Comparison of ENCODE assay signal across 16 cellular contexts in the genomic region with DNA sequence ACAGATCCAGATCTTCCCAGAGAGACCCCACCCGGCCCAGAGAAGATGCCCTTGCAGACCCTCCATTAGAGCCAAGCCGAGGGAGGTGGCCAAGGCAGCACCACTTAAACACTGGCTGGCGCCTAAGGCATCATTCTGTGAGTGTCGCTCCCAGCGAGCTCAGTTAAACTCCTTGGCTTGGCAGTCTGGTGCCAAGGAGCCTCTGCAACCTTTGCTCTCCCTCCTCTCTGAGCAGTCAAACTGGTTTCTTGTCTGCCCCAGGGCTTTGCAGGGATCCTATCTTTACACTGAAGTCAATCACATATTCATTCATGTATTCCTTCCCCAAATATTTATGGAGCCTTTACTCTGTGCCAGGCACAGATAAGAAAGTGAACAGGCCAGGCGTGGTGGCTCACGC. TPM values are rescaled to one million over a fixed set of nuclear protein-coding genes. Genes with fewer than 3 reads are reported as not detected.
DNase-seq lines count a peak whose midpoint lies in the region; ATAC-seq, FAIRE-seq and TF ChIP-seq lines count a peak whose summit lies in the region.
"Had no signal": no experiment of that assay in that cellular context is flagged by ENCODE, and none has a peak within 500 bp of the region (broad histone marks: within the 10 kb centered on the region; RNA-seq: fewer than 3 reads in every experiment).

No MANE protein-coding gene starts in this region.

- no peak for FAIRE-seq in small intestine (lab: Jason Lieb, UNC)
- FAIRE-seq: G401.6, GM19239 had no signal

- H2AFZ ChIP-seq in IMR-90 (replicated peaks; ENCODE audit: low read length, poor library complexity), result no peak overlapping the region

- no peak overlapping the region for H3K4ac ChIP-seq in IMR-90 (ENCODE audit: low read depth, low read length)

- no peak for TF ChIP-seq RAD21 in IMR-90 (IDR thresholded peaks at IDR 0.05; ENCODE audit: low read length)

- H2BK5ac ChIP-seq in IMR-90 (ENCODE audit: low read depth, low read length, poor library complexity, severe bottlenecking), result no peak overlapping the region

- no peak overlapping the region for H3K4me3 ChIP-seq in IMR-90 (ENCODE audit: insufficient read depth, low read depth, low read length)
- no peak overlapping the region for H3K4me3 ChIP-seq in ascending aorta
- H3K4me3 ChIP-seq in left lung, result no peak overlapping the region
- H3K4me3 ChIP-seq in small intestine (ENCODE audit: low read depth in 1 of 2, low read length in 2 of 2), result no peak overlapping the region

- ATAC-seq in IMR-90 (ENCODE audit: low read depth) (no peak), left lung (peak; percentile 39), GM18502 (IDR thresholded peaks at IDR 0.05; ENCODE audit: poor library complexity, unreplicated experiment) (no peak)
- ATAC-seq: stimulated activated naive CD8-positive, alpha-beta T cell treated with anti-CD3 and anti-CD28 coated beads, Interleukin-15, Interleukin-2, amounts not matched to agents 100 U/mL and 50 U/mL, for 24 hours had no signal

- H3K14ac ChIP-seq in IMR-90 (replicated peaks; ENCODE audit: low read depth, low read length), result no peak overlapping the region

- intact Hi-C loops in IMR-90 (cut with micrococcal nuclease), result no loop called here
- intact Hi-C loops in ascending aorta (cut with DNase I), result no loop called here
- intact Hi-C loops in left lung (cut with DNase I), result no loop called here

- TF ChIP-seq CTCF in IMR-90 (conservative IDR thresholded peaks at IDR 0.05; ENCODE audit: low read depth, low read length), result no peak
- TF ChIP-seq CTCF in ascending aorta (IDR thresholded peaks at IDR 0.05), result no peak
- no peak for TF ChIP-seq CTCF in left lung (IDR thresholded peaks at IDR 0.05)

- no TSS peak for BruUV-seq in IMR-90 (replicated peaks; lab: Mats Ljungman, UMichigan)

- H2AK5ac ChIP-seq in IMR-90 (ENCODE audit: low read depth, low read length), result peak overlapping the region; percentile 38; the same call in 1 of the 2 replicates

- no peak overlapping the region for H3K56ac ChIP-seq in IMR-90 (ENCODE audit: extremely low read depth, insufficient read depth, low read length)

- no peaks in the 10 kb centered on the region for H3K27me3 ChIP-seq in IMR-90 (ENCODE audit: control insufficient read depth, insufficient read depth, low read length)
- H3K27me3 ChIP-seq in ascending aorta, result no peaks in the 10 kb centered on the region
- no peaks in the 10 kb centered on the region for H3K27me3 ChIP-seq in left lung
- H3K27me3 ChIP-seq in small intestine (ENCODE audit: control insufficient read depth in 2 of 2, insufficient read depth in 2 of 2, low read length in 2 of 2), result no peaks in the 10 kb centered on the region

- H3K4me1 ChIP-seq in IMR-90 (ENCODE audit: control insufficient read depth, insufficient read depth, low read length) (peaks cover 20% of the 10 kb centered on the region), ascending aorta (peaks cover 14 to 32% of the 10 kb centered on the region in 2 donors), left lung (peaks cover 3 to 57% of the 10 kb centered on the region in 2 donors), small intestine (ENCODE audit: control insufficient read depth in 2 of 2, insufficient read depth in 1 of 2, low read depth in 1 of 2, low read length in 1 of 2) (peaks cover 9 to 31% of the 10 kb centered on the region in 2 donors)

- H3K18ac ChIP-seq in IMR-90 (ENCODE audit: low read depth, low read length), result no peak overlapping the region

- in situ Hi-C loops in IMR-90 (cut with MboI; ENCODE audit: low sequenced_read_pairs), result no loop called here

- peaks cover 24% of the 10 kb centered on the region for H3K9me1 ChIP-seq in IMR-90 (ENCODE audit: insufficient read depth, low read length)

- DNase-seq in IMR-90, result no peak
- no peak for DNase-seq in ascending aorta (ENCODE audit: low spot score in 2 of 2)
- DNase-seq in left lung, result no peak
- peak; percentile 96 for DNase-seq in small intestine
- no peak for DNase-seq in amniotic stem cell (lab: John Stamatoyannopoulos, UW)
- DNase-seq in MV-4-11 (lab: John Stamatoyannopoulos, UW), result no peak
- DNase-seq in NCI-H1436 treated with DMSO at 0.1 percent for 48 hours (lab: John Stamatoyannopoulos, UW), result no peak
- DNase-seq: activated CD8-positive, alpha-beta memory T cell treated with anti-CD3 and anti-CD28 coated beads, Interleukin-2, amount 50 U/mL, for 4 hours; CD4-positive, CD25-positive, alpha-beta regulatory T cell; erythroblast; GOT3; KBM-7; stimulated activated naive CD8-positive, alpha-beta T cell treated with anti-CD3 and anti-CD28 coated beads, Interleukin-15, Interleukin-2, amounts not matched to agents 100 U/mL and 50 U/mL, for 24 hours had no signal

- H4K5ac ChIP-seq in IMR-90 (ENCODE audit: low read depth, low read length), result no peak overlapping the region

- no peak overlapping the region for H2BK120ac ChIP-seq in IMR-90 (ENCODE audit: low read depth, low read length)

- H3K36me3 ChIP-seq in IMR-90 (ENCODE audit: control insufficient read depth, insufficient read depth, low read length), result no peaks in the 10 kb centered on the region
- no peaks in the 10 kb centered on the region for H3K36me3 ChIP-seq in ascending aorta
- H3K36me3 ChIP-seq in left lung, result peaks cover 0 to 4% of the 10 kb centered on the region in 2 donors
- no peaks in the 10 kb centered on the region for H3K36me3 ChIP-seq in small intestine (ENCODE audit: control insufficient read depth in 2 of 2, insufficient read depth in 2 of 2, low read length in 2 of 2)

- CTCF ChIA-PET in IMR-90 (lab: Yijun Ruan, JAX), result interaction anchor here (0.6 to 0.7 kb wide), 2 partner anchors 32 to 157 kb away, joined by 4 to 5 read pairs; no protein-coding TSS in a partner anchor

- H3K9me3 ChIP-seq in IMR-90 (ENCODE audit: control insufficient read depth, insufficient read depth, low read length), result no peaks in the 10 kb centered on the region
- H3K9me3 ChIP-seq in ascending aorta, result no peaks in the 10 kb centered on the region
- no peaks in the 10 kb centered on the region for H3K9me3 ChIP-seq in left lung
- no peaks in the 10 kb centered on the region for H3K9me3 ChIP-seq in small intestine (ENCODE audit: control insufficient read depth, low read depth)

- H4K8ac ChIP-seq in IMR-90 (ENCODE audit: low read depth in 2 of 2, low read length in 2 of 2), result no peak overlapping the region

- no peak overlapping the region for H3K9ac ChIP-seq in IMR-90 (ENCODE audit: low read depth, low read length)

- H2AK9ac ChIP-seq in IMR-90 (replicated peaks; ENCODE audit: low read depth, low read length, poor library complexity), result no peak overlapping the region

- H3K27ac ChIP-seq in IMR-90 (ENCODE audit: insufficient read depth, low read length) (no peak overlapping the region), ascending aorta (peak overlapping the region; percentile 85 to 91), left lung (no peak overlapping the region), small intestine (ENCODE audit: low read depth in 1 of 2, low read length in 1 of 2) (peak overlapping the region; percentile 79 to 82)

- H3K4me2 ChIP-seq in IMR-90 (ENCODE audit: low read depth, low read length), result no peak overlapping the region

- dilution Hi-C loops in IMR-90 (cut with HindIII; ENCODE audit: low sequenced_read_pairs, unreplicated experiment), result no loop called here

- POLR2A ChIA-PET in IMR-90 (lab: Charles Lee; ENCODE audit: unreplicated experiment), result no interaction called here

- H4K91ac ChIP-seq in IMR-90 (ENCODE audit: insufficient read depth, low read depth, low read length), result no peak overlapping the region

- peaks cover 25 to 92% of the 10 kb centered on the region in 2 experiments for H3K79me1 ChIP-seq in IMR-90 (ENCODE audit: low read depth in 1 of 2, low read length in 2 of 2)

- no peak overlapping the region for H3K23ac ChIP-seq in IMR-90 (ENCODE audit: low read depth, low read length)

- WGBS in IMR-90 (ENCODE audit: extremely low coverage in 2 of 2, insufficient read length in 1 of 2), 2 experiments, result 100% methylated on average over 3 of the region's 7 CpGs; no CpG with 5 or more reads in 1 of the 2 experiments
- WGBS in small intestine, 3 donors, result 9 to 55% (median 33%) methylated on average over 7 of the region's 7 CpGs

- peaks cover 53% of the 10 kb centered on the region; the same call in 1 of the 2 replicates for H4K20me1 ChIP-seq in IMR-90 (ENCODE audit: insufficient read depth, low read length)

- H2BK15ac ChIP-seq in IMR-90 (ENCODE audit: low read depth, low read length), result no peak overlapping the region

- TF ChIP-seq POLR2A in IMR-90 (IDR thresholded peaks at IDR 0.05; ENCODE audit: low read depth, low read length), result no peak

- no peak overlapping the region for H2BK20ac ChIP-seq in IMR-90 (ENCODE audit: low read depth, low read length)

TF ChIP-seq in IMR-90, 13 proteins besides CTCF, POLR2A, EP300 and RAD21 (continues in another document):
- TF ChIP-seq, protein P1, sequence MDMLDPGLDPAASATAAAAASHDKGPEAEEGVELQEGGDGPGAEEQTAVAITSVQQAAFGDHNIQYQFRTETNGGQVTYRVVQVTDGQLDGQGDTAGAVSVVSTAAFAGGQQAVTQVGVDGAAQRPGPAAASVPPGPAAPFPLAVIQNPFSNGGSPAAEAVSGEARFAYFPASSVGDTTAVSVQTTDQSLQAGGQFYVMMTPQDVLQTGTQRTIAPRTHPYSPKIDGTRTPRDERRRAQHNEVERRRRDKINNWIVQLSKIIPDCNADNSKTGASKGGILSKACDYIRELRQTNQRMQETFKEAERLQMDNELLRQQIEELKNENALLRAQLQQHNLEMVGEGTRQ (IDR thresholded peaks at IDR 0.05; ENCODE audit: low read depth, low read length), result no peak
- TF ChIP-seq MAFK (IDR thresholded peaks at IDR 0.05; ENCODE audit: low read depth, low read length) (no peak), MXI1 (IDR thresholded peaks at IDR 0.05; ENCODE audit: borderline replicate concordance, low read depth, low read length) (no peak), CEBPB (IDR thresholded peaks at IDR 0.05; ENCODE audit: low read depth, low read length) (no peak), NFE2L2 (IDR thresholded peaks at IDR 0.05; ENCODE audit: low read depth, low read length) (no peak), FOS (IDR thresholded peaks at IDR 0.05; ENCODE audit: low read depth, low read length) (no peak)
- TF ChIP-seq, protein P2, sequence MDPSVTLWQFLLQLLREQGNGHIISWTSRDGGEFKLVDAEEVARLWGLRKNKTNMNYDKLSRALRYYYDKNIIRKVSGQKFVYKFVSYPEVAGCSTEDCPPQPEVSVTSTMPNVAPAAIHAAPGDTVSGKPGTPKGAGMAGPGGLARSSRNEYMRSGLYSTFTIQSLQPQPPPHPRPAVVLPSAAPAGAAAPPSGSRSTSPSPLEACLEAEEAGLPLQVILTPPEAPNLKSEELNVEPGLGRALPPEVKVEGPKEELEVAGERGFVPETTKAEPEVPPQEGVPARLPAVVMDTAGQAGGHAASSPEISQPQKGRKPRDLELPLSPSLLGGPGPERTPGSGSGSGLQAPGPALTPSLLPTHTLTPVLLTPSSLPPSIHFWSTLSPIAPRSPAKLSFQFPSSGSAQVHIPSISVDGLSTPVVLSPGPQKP (IDR thresholded peaks at IDR 0.05; ENCODE audit: borderline replicate concordance, low read depth, low read length), result no peak

RNA-seq across cellular contexts. Expression of a gene that starts 10.6 kb away (rescaled TPM):
- 1.9 and 2.0 TPM in 2 replicates for total RNA-seq in IMR-90 (2012; rRNA removed)
- 20.5 and 21.2 TPM in 2 replicates for polyA plus RNA-seq in IMR-90 (2012; rRNA removed)
- polyA plus RNA-seq in IMR-90 (2012; cell fraction: cytosol; rRNA removed), result 14.3 and 19.8 TPM in 2 replicates
- polyA plus RNA-seq in IMR-90 (2012; cell fraction: nucleus; rRNA removed; ENCODE audit: low replicate concordance), result 30.7 and 36.7 TPM in 2 replicates
- 22.0 TPM for total RNA-seq in ascending aorta
- total RNA-seq in left lung, result 10 to 100 TPM; 47.1 to 63.8 TPM
- 10 to 100 TPM; 40.2 to 41.3 (median 41.2) TPM for polyA plus RNA-seq in small intestine

Comparison
In these comparisons a context has a peak if more than half of its experiments do, and no peak if none do; other contexts are left out.
1. H3K27ac ChIP-seq: peak in ascending aorta (2 of 2) and small intestine (2 of 2); none in IMR-90 (single experiment) and left lung (0 of 2).